ENCODE assay signal across 10 cellular contexts in the genomic region with DNA sequence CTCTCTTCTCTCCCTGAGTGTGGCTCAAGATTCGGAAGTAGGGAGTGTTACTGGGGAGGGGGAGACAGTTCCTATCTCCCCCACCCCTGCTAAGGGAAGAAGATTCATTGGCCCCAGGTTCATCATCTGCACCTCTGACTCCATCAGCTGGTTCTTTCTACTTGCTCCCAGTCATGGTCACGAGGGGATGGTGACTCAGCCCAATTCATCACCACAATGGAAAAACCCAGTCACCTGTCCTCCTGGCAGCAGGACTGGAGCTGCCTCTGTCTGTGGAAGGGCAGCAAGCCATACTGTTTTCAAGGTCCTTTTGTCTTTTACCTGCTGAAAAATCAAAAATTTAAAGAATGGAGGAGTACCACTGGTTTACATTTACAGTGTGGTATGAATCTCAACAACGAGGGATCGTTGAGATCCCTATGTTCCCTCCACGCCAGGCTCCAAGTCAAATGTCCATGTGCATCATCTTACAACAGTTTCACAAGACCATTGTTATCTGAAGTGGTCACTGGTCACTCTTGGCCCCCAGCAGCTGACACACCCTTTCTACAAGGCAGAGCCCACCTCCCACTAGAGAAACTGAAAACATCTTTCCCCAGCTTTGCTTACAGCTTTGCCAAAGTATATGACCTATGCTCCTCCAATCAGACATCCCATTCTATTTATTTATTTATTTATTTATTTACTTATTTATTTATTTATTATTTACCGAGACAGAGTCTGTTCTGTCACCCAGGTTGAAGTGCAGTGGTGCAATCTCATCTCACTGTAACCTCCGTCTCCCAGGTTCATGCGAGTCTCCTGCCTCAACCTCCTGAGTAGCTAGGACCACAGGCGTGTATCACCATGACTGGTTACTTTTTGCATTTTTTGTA. TPM values are rescaled to one million over a fixed set of nuclear protein-coding genes. Genes with fewer than 3 reads are reported as not detected.
DNase-seq lines count a peak whose midpoint lies in the region; ATAC-seq and TF ChIP-seq lines count a peak whose summit lies in the region.
"Had no signal": no experiment of that assay in that cellular context is flagged by ENCODE, and none has a peak within 500 bp of the region (broad histone marks: within the 10 kb centered on the region; RNA-seq: fewer than 3 reads in every experiment).

No MANE protein-coding gene starts in this region.

- H3K4me3 ChIP-seq in WERI-Rb-1 (ENCODE audit: low read depth, low read length): no peak overlapping the region

- H3K4me3 Mint-ChIP-seq in HFFc6: no peak overlapping the region

- H3K9me3 Mint-ChIP-seq in HFFc6: no peaks in the 10 kb centered on the region

- ATAC-seq in HG03354 (IDR thresholded peaks at IDR 0.05; ENCODE audit: poor library complexity, severe bottlenecking, unreplicated experiment): no peak

- no peak overlapping the region for H3K27ac Mint-ChIP-seq in HFFc6

- H3K27me3 Mint-ChIP-seq in HFFc6 (ENCODE audit: insufficient read depth): peaks cover 28% of the 10 kb centered on the region

- DNase-seq in 8988T (peak; percentile 68), HFFc6 (peak; percentile 63), islet precursor cell (peak; percentile 67), WERI-Rb-1 (no peak), NCI-H524 treated with DMSO at 0.1 percent for 48 hours (lab: John Stamatoyannopoulos, UW) (no peak), NCI-H2081 treated with DMSO at 0.1 percent for 48 hours (lab: John Stamatoyannopoulos, UW) (no peak)
- DNase-seq in activated T-cell treated with anti-CD3 and anti-CD28 coated beads, Interleukin-2, amount 50 U/mL, for 48 hours: peak; percentile 62 to 78
- DNase-seq: DND-41 had no signal

- no peaks in the 10 kb centered on the region for H3K36me3 Mint-ChIP-seq in HFFc6 (ENCODE audit: low read depth)

- TF ChIP-seq CTCF in HFFc6 (IDR thresholded peaks at IDR 0.05): no peak
- TF ChIP-seq CTCF in WERI-Rb-1 (IDR thresholded peaks at IDR 0.05; ENCODE audit: low read depth, low read length): no peak

- no peak overlapping the region for H3K27ac ChIP-seq in WERI-Rb-1
- H3K27ac ChIP-seq: HL-60 had no signal

- H3K4me1 Mint-ChIP-seq in HFFc6 (ENCODE audit: low read depth): peaks cover 10% of the 10 kb centered on the region

- peaks cover 1% of the 10 kb centered on the region for H3K27me3 ChIP-seq in WERI-Rb-1 (ENCODE audit: insufficient read depth, low read depth, severe bottlenecking)

- H3K9me3 ChIP-seq in WERI-Rb-1 (ENCODE audit: severe bottlenecking): no peaks in the 10 kb centered on the region

- H3K36me3 ChIP-seq in WERI-Rb-1: no peaks in the 10 kb centered on the region

RNA-seq across cellular contexts. Expression of gene NDRG4, which starts 40.4 kb away (rescaled TPM):
- 1 to 10 TPM; 1.5 to 5.3 (median 3.6) TPM for total RNA-seq in HFFc6 (2021; fragmentation: NEBNext Ultra II Directional; extraction: Animal tissue kit (Norgen Biotek cat#: 25700))

RNA-seq across cellular contexts. Expression of gene SETD6, which starts 55.7 kb away (rescaled TPM):
- total RNA-seq in HFFc6 (2021; fragmentation: NEBNext Ultra II Directional; extraction: Animal tissue kit (Norgen Biotek cat#: 25700)): 1 to 10 TPM; 1.8 to 3.5 (median 2.9) TPM

Comparison
In these comparisons a context has a peak if more than half of its experiments do, and no peak if none do; other contexts are left out.
1. DNase-seq: peak in 8988T (single experiment), HFFc6 (single experiment), activated T-cell treated with anti-CD3 and anti-CD28 coated beads, Interleukin-2, amount 50 U/mL, for 48 hours (2 of 2) and islet precursor cell (single experiment); none in WERI-Rb-1 (single experiment), NCI-H524 treated with DMSO at 0.1 percent for 48 hours (single experiment) and NCI-H2081 treated with DMSO at 0.1 percent for 48 hours (single experiment).